ENCODE assay signal across 9 cellular contexts in the genomic region with DNA sequence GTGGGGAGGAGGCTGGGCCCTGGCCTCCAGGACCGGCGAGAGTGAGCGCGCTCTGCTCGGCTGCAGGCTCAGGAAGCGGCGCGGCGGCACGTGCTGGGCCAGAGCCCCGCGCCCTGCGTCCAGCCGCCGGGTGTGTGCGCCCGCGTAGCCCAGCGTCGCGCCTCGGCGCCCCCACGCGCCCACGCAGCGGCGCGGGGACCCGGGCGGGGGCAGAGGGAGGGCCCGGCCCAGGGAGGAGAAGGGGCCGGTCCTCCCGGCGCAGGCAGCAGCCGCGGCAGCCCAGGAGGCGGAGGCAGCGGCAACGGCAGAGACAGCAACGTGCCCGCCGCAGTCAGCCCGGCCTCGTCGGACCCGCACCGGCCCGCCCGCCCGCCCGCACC. TPM values are rescaled to one million over a fixed set of nuclear protein-coding genes. Genes with fewer than 3 reads are reported as not detected.
DNase-seq lines count a peak whose midpoint lies in the region; ATAC-seq and TF ChIP-seq lines count a peak whose summit lies in the region.
"Had no signal": no experiment of that assay in that cellular context is flagged by ENCODE, and none has a peak within 500 bp of the region (broad histone marks: within the 10 kb centered on the region; RNA-seq: fewer than 3 reads in every experiment).

A gene with protein sequence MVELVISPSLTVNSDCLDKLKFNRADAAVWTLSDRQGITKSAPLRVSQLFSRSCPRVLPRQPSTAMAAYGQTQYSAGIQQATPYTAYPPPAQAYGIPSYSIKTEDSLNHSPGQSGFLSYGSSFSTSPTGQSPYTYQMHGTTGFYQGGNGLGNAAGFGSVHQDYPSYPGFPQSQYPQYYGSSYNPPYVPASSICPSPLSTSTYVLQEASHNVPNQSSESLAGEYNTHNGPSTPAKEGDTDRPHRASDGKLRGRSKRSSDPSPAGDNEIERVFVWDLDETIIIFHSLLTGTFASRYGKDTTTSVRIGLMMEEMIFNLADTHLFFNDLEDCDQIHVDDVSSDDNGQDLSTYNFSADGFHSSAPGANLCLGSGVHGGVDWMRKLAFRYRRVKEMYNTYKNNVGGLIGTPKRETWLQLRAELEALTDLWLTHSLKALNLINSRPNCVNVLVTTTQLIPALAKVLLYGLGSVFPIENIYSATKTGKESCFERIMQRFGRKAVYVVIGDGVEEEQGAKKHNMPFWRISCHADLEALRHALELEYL (plus strand): TSS at position 265 of the 380 bp plus-strand sequence. CDS start 95,168 bp downstream, outside the sequence.

- peaks cover 6% of the 10 kb centered on the region for H3K36me3 Mint-ChIP-seq in brain

- no peaks in the 10 kb centered on the region for H3K36me3 ChIP-seq in tibial artery

- peaks cover 80% of the 10 kb centered on the region for H3K27me3 Mint-ChIP-seq in brain

- H3K27ac Mint-ChIP-seq in brain = peak within 1 kb of the TSS in 3 of 5 experiments; percentile 24 to 72 (median 71)

- H3K4me1 Mint-ChIP-seq in brain = peaks cover 42% of the 10 kb centered on the region

- H3K27me3 ChIP-seq in tibial artery = peaks cover 0 to 51% of the 10 kb centered on the region in 2 donors

- peak within 1 kb of the TSS; percentile 79 to 94 (median 91) for H3K4me3 Mint-ChIP-seq in brain

- peaks cover 0 to 19% (median 10%) of the 10 kb centered on the region in 5 experiments for H3K9me3 Mint-ChIP-seq in brain

- DNase-seq in NCI-H1694 treated with DMSO at 0.1 percent for 48 hours (lab: John Stamatoyannopoulos, UW) (peak; percentile 5), NCI-H1694 (lab: John Stamatoyannopoulos, UW) (no peak), left colon (peak; percentile 27 to 36), tibial artery (no peak), NCI-H524 treated with DMSO at 0.1 percent for 48 hours (lab: John Stamatoyannopoulos, UW) (no peak), NCI-H446 treated with DMSO at 0.1 percent for 48 hours (lab: John Stamatoyannopoulos, UW) (no peak)
- no peak for DNase-seq in activated naive CD4-positive, alpha-beta T cell treated with Interleukin-2 at 50 U/mL for 16 hours

- H3K27ac ChIP-seq in tibial artery = no peak within 1 kb of the TSS

- peaks cover 0 to 11% (median 6%) of the 10 kb centered on the region in 3 donors for H3K9me3 ChIP-seq in tibial artery

- intact Hi-C loops in left colon (cut with DNase I, micrococcal nuclease) (no loop called here), tibial artery (cut with DNase I; ENCODE audit: low total_unique reads) (no loop called here)

- ATAC-seq in left colon = peak; percentile 61

- TF ChIP-seq CTCF in brain (conservative IDR thresholded peaks at IDR 0.05) (no peak), tibial artery (IDR thresholded peaks at IDR 0.05) (no peak)

- H3K4me1 ChIP-seq in tibial artery = peaks cover 0 to 12% (median 4%) of the 10 kb centered on the region in 4 donors

- peak within 1 kb of the TSS; percentile 38 to 50 for H3K4me3 ChIP-seq in tibial artery

RNA-seq across cellular contexts. Expression of the gene that starts here (rescaled TPM):
- polyA plus RNA-seq in brain (ENCODE audit: insufficient read depth, low read depth, low replicate concordance) = 24.9 TPM
- total RNA-seq in left colon = 10 to 100 TPM; 12.2 to 21.0 TPM
- total RNA-seq: dermis microvascular lymphatic vessel endothelial cell had no signal

Comparison
In these comparisons a context has a peak if more than half of its experiments do, and no peak if none do; other contexts are left out.
1. DNase-seq: peak in NCI-H1694 treated with DMSO at 0.1 percent for 48 hours (single experiment) and left colon (2 of 2); none in NCI-H1694 (single experiment), tibial artery (0 of 2), NCI-H524 treated with DMSO at 0.1 percent for 48 hours (single experiment), activated naive CD4-positive, alpha-beta T cell treated with Interleukin-2 at 50 U/mL for 16 hours (single experiment) and NCI-H446 treated with DMSO at 0.1 percent for 48 hours (single experiment).